In the genomic region with DNA sequence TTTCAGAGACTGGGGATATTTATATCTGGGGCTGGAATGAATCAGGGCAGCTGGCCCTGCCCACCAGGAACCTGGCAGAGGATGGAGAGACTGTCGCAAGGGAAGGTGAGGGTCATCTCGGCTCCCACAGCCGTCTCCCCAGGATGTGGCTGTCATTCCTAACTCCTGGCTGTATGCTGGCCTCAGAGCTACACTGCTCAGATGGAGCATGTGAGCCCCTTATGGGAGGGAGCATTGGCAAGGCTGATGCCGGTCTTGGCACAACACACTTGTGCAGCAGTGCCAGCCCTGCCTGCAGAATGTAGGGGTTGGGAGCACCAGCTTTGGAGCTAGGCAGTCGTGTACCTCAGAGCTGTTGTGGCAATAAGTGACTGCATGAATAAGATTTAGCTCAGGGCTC, we compare ENCODE assay signal across 10 cellular contexts. TPM values are rescaled to one million over a fixed set of nuclear protein-coding genes. Genes with fewer than 3 reads are reported as not detected.
DNase-seq lines count a peak whose midpoint lies in the region; ATAC-seq and TF ChIP-seq lines count a peak whose summit lies in the region.
"Had no signal": no experiment of that assay in that cellular context is flagged by ENCODE, and none has a peak within 500 bp of the region (broad histone marks: within the 10 kb centered on the region; RNA-seq: fewer than 3 reads in every experiment).

No MANE protein-coding gene starts in this region.

- intact Hi-C loops in testis (cut with DNase I; ENCODE audit: low total_unique reads), result no loop called here
- intact Hi-C loops in right lobe of liver (cut with DNase I), result loop anchor here in 1 of 2 donors (10.0 kb wide), 1 partner anchor 75 kb away; no protein-coding TSS in a partner anchor

- no peaks in the 10 kb centered on the region for H3K9me3 ChIP-seq in testis
- H3K9me3 ChIP-seq in right lobe of liver, result no peaks in the 10 kb centered on the region

- TF ChIP-seq CTCF in nephron progenitor cell (IDR thresholded peaks at IDR 0.05), result no peak
- no peak for TF ChIP-seq CTCF in testis (IDR thresholded peaks at IDR 0.05)
- no peak for TF ChIP-seq CTCF in right lobe of liver (IDR thresholded peaks at IDR 0.05)

- no peak overlapping the region for H3K4me3 Mint-ChIP-seq in activated naive CD4-positive, alpha-beta T cell treated with anti-CD3 and anti-CD28 coated beads, Interleukin-2, amount 10 ng/mL, durations not matched to agents 7 days and 5 days
- H3K4me3 Mint-ChIP-seq in nephron progenitor cell, result no peak overlapping the region

- H3K27me3 Mint-ChIP-seq in activated naive CD4-positive, alpha-beta T cell treated with anti-CD3 and anti-CD28 coated beads, Interleukin-2, amount 10 ng/mL, durations not matched to agents 7 days and 5 days, result no peaks in the 10 kb centered on the region
- H3K27me3 Mint-ChIP-seq in nephron progenitor cell (ENCODE audit: low read depth, poor library complexity), result peaks cover 13% of the 10 kb centered on the region

- H3K9me3 Mint-ChIP-seq in activated naive CD4-positive, alpha-beta T cell treated with anti-CD3 and anti-CD28 coated beads, Interleukin-2, amount 10 ng/mL, durations not matched to agents 7 days and 5 days, result no peaks in the 10 kb centered on the region
- no peaks in the 10 kb centered on the region for H3K9me3 Mint-ChIP-seq in nephron progenitor cell

- peaks cover 40% of the 10 kb centered on the region for H3K36me3 Mint-ChIP-seq in activated naive CD4-positive, alpha-beta T cell treated with anti-CD3 and anti-CD28 coated beads, Interleukin-2, amount 10 ng/mL, durations not matched to agents 7 days and 5 days
- H3K36me3 Mint-ChIP-seq in nephron progenitor cell (ENCODE audit: low read depth), result peaks cover 41% of the 10 kb centered on the region

- no peaks in the 10 kb centered on the region for H3K36me3 ChIP-seq in testis (ENCODE audit: low read depth, missing control alignments)
- H3K36me3 ChIP-seq in right lobe of liver, result peaks cover 0 to 11% (median 3%) of the 10 kb centered on the region in 4 donors

- CTCF ChIA-PET in activated naive CD4-positive, alpha-beta T cell treated with anti-CD3 and anti-CD28 coated beads, Interleukin-2, amount 10 ng/mL, durations not matched to agents 7 days and 5 days (lab: Charles Lee), result interaction anchor here (1.1 to 5.5 kb wide), 2 partner anchors 89 to 90 kb away, joined by 6 to 44 read pairs; no protein-coding TSS in a partner anchor

- no peak for DNase-seq in activated naive CD4-positive, alpha-beta T cell treated with anti-CD3 and anti-CD28 coated beads, Interleukin-2, amount 10 ng/mL, durations not matched to agents 7 days and 5 days
- no peak for DNase-seq in activated naive CD4-positive, alpha-beta T cell treated with anti-CD3 and anti-CD28 coated beads, Interleukin-2, amount 50 U/mL, for 16 hours
- DNase-seq in fibroblast of peridontal ligament (ENCODE audit: extremely low read depth) (peak; percentile 76), nephron progenitor cell (no peak), NCI-H69 (lab: John Stamatoyannopoulos, UW) (no peak), HuH-7.5 (ENCODE audit: low spot score) (no peak), testis (no peak), right lobe of liver (no peak)
- DNase-seq: foreskin keratinocyte, NCI-H2107 had no signal

- H3K27ac Mint-ChIP-seq in activated naive CD4-positive, alpha-beta T cell treated with anti-CD3 and anti-CD28 coated beads, Interleukin-2, amount 10 ng/mL, durations not matched to agents 7 days and 5 days, result peak overlapping the region; percentile 76
- peak overlapping the region; percentile 80 for H3K27ac Mint-ChIP-seq in nephron progenitor cell

- H3K4me1 Mint-ChIP-seq in activated naive CD4-positive, alpha-beta T cell treated with anti-CD3 and anti-CD28 coated beads, Interleukin-2, amount 10 ng/mL, durations not matched to agents 7 days and 5 days, result peaks cover 16% of the 10 kb centered on the region
- peaks cover 16% of the 10 kb centered on the region for H3K4me1 Mint-ChIP-seq in nephron progenitor cell

- no peak for ATAC-seq in right lobe of liver
- ATAC-seq: foreskin keratinocyte had no signal

- TF ChIP-seq POLR2A in testis (IDR thresholded peaks at IDR 0.05), result no peak
- no peak for TF ChIP-seq POLR2A in right lobe of liver (IDR thresholded peaks at IDR 0.05)

- H3K27ac ChIP-seq in testis (no peak overlapping the region), right lobe of liver (no peak overlapping the region)
- H3K27ac ChIP-seq: foreskin keratinocyte had no signal

- H3K4me1 ChIP-seq in testis, result peaks cover 19% of the 10 kb centered on the region
- peaks cover 0 to 16% (median 6%) of the 10 kb centered on the region in 4 donors for H3K4me1 ChIP-seq in right lobe of liver

- H3K27me3 ChIP-seq in testis, result no peaks in the 10 kb centered on the region
- no peaks in the 10 kb centered on the region for H3K27me3 ChIP-seq in right lobe of liver
- H3K27me3 ChIP-seq: foreskin keratinocyte had no signal

- WGBS in testis, 2 donors, result 66 to 82% methylated on average over 3 to 5 of the region's 5 CpGs
- WGBS in right lobe of liver (ENCODE audit: insufficient coverage, low coverage, low lambda C conversion rate, missing lambda C conversion rate), result no CpG with 5 or more reads among the region's 5 CpGs

- H3K4me3 ChIP-seq in testis, result no peak overlapping the region
- H3K4me3 ChIP-seq in right lobe of liver, result no peak overlapping the region

RNA-seq across cellular contexts. Expression of a gene that starts 5.2 kb away (rescaled TPM):
- total RNA-seq in testis (10 to 100 TPM; 17.5 TPM), right lobe of liver (1 to 10 TPM; 4.8 to 7.9 (median 6.6) TPM)
- polyA plus RNA-seq in testis (ENCODE audit: insufficient read depth, low read depth, low replicate concordance), result 21.1 TPM

RNA-seq across cellular contexts. Expression of a gene that starts 24.8 kb away (rescaled TPM):
- total RNA-seq in testis (10 to 100 TPM; 48.9 to 56.9 TPM), right lobe of liver (10 to 100 TPM; 13.3 to 33.0 (median 25.4) TPM)
- polyA plus RNA-seq in testis (ENCODE audit: insufficient read depth, low read depth, low replicate concordance), result 59.6 TPM

RNA-seq across cellular contexts. Expression of a gene that starts 27.5 kb away (rescaled TPM):
- total RNA-seq in testis (10 to 100 TPM; 16.7 to 18.3 TPM), right lobe of liver (10 to 100 TPM in 4 of 6 experiments, 1 to 10 TPM in 2; 8.8 to 17.6 (median 11.5) TPM)
- polyA plus RNA-seq in testis (ENCODE audit: insufficient read depth, low read depth, low replicate concordance), result 12.1 TPM

RNA-seq across cellular contexts. Expression of a gene that starts 34.4 kb away (rescaled TPM):
- total RNA-seq in testis, result 100 to 1,000 TPM in 1 of 2 donors, 10 to 100 TPM in 1; 74.3 to 104 TPM
- polyA plus RNA-seq in testis (ENCODE audit: insufficient read depth, low read depth, low replicate concordance), result 111 TPM
- 1 to 10 TPM; 1.2 to 8.8 (median 4.3) TPM for total RNA-seq in right lobe of liver

RNA-seq across cellular contexts. Expression of a gene that starts 56.8 kb away (rescaled TPM):
- 100 to 1,000 TPM; 128 to 151 TPM for total RNA-seq in testis
- polyA plus RNA-seq in testis (ENCODE audit: insufficient read depth, low read depth, low replicate concordance), result 101 TPM
- total RNA-seq in right lobe of liver, result 10 to 100 TPM; 41.4 to 91.6 (median 59.8) TPM
